31 cellular contexts compared by ENCODE assay signal in the genomic region with DNA sequence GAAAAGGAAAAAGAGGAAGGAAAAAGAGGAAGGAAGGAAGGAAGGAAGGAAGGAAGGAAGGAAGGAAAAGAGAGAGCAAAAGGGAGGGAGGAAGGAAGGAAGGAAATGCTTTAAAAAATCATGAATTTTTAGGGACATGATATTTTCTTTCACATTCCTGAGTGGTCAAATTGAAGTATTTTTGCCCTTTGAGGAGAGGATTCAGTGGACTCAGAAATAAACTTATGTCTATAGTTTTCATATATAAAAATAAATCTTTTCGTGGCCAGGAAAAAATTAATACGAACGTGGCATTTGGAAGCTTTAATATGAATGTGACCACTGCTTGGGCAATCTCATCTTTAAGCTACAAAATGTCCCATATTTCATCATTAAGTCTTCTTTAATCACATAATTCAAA.
DNase-seq lines count a peak whose midpoint lies in the region; TF ChIP-seq lines count a peak whose summit lies in the region.
"Had no signal": no experiment of that assay in that cellular context is flagged by ENCODE, and none has a peak within 500 bp of the region (broad histone marks: within the 10 kb centered on the region; RNA-seq: fewer than 3 reads in every experiment).

No MANE protein-coding gene starts in this region.

- H3K27ac ChIP-seq in A673 (ENCODE audit: low read depth, low read length, poor library complexity, severe bottlenecking) (peak overlapping the region; percentile 87), SK-N-MC (peak overlapping the region; percentile 99)
- H3K27ac ChIP-seq: 22Rv1; A549; BLaER1; BLaER1 treated with 17β-estradiol and CSF1 and Interleukin-3, amounts not matched to agents 10 nM and 100 nM; C4-2B had no signal

- no peaks in the 10 kb centered on the region for H3K36me3 Mint-ChIP-seq in activated CD4-positive, alpha-beta memory T cell treated with anti-CD3 and anti-CD28 coated beads, Interleukin-2, amount 10 ng/mL, durations not matched to agents 7 days and 5 days (ENCODE audit: low read depth)
- H3K36me3 Mint-ChIP-seq: CD14-positive monocyte; CD4-positive, alpha-beta memory T cell; CD4-positive, CD25-positive, alpha-beta regulatory T cell; CD8-positive, alpha-beta memory T cell; CD8-positive, alpha-beta T cell had no signal

- H3K27ac Mint-ChIP-seq in activated CD4-positive, alpha-beta memory T cell treated with anti-CD3 and anti-CD28 coated beads, Interleukin-2, amount 10 ng/mL, durations not matched to agents 7 days and 5 days: no peak overlapping the region
- H3K27ac Mint-ChIP-seq: B cell; CD14-positive monocyte; CD4-positive, alpha-beta memory T cell; CD4-positive, alpha-beta T cell; CD4-positive, CD25-positive, alpha-beta regulatory T cell; CD8-positive, alpha-beta memory T cell; CD8-positive, alpha-beta T cell had no signal

- H3K4me1 ChIP-seq in A673 (ENCODE audit: insufficient read depth, low read length, poor library complexity, severe bottlenecking): peaks cover 9% of the 10 kb centered on the region
- H3K4me1 ChIP-seq: A549; BE2C; BLaER1; BLaER1 treated with 17β-estradiol and CSF1 and Interleukin-3, amounts not matched to agents 10 nM and 100 nM; Caco-2 had no signal

- no peaks in the 10 kb centered on the region for H3K27me3 Mint-ChIP-seq in activated CD4-positive, alpha-beta memory T cell treated with anti-CD3 and anti-CD28 coated beads, Interleukin-2, amount 10 ng/mL, durations not matched to agents 7 days and 5 days
- H3K27me3 Mint-ChIP-seq: B cell; CD4-positive, alpha-beta T cell; CD8-positive, alpha-beta memory T cell had no signal

- intact Hi-C loops in A673 (cut with micrococcal nuclease; ENCODE audit: unreplicated experiment): loop anchor here (5.0 kb wide), 1 partner anchor 131 kb away; no protein-coding TSS in a partner anchor

- no peak overlapping the region for H3K4me3 ChIP-seq in A673 (ENCODE audit: low read depth, low read length, poor library complexity, severe bottlenecking)
- H3K4me3 ChIP-seq in SK-N-MC: peak overlapping the region; percentile 53
- H3K4me3 ChIP-seq: A549; BLaER1; BLaER1 treated with 17β-estradiol and CSF1 and Interleukin-3, amounts not matched to agents 10 nM and 100 nM had no signal

- no peaks in the 10 kb centered on the region for H3K9me3 Mint-ChIP-seq in activated CD4-positive, alpha-beta memory T cell treated with anti-CD3 and anti-CD28 coated beads, Interleukin-2, amount 10 ng/mL, durations not matched to agents 7 days and 5 days

- H3K9ac ChIP-seq in SK-N-MC (ENCODE audit: insufficient read length): peak overlapping the region; percentile 49
- H3K9ac ChIP-seq: BLaER1; BLaER1 treated with 17β-estradiol and CSF1 and Interleukin-3, amounts not matched to agents 10 nM and 100 nM had no signal

- no TSS peak for BruUV-seq in A673 (replicated peaks; lab: Mats Ljungman, UMichigan)

- H3K4me1 Mint-ChIP-seq in activated CD4-positive, alpha-beta memory T cell treated with anti-CD3 and anti-CD28 coated beads, Interleukin-2, amount 10 ng/mL, durations not matched to agents 7 days and 5 days: no peaks in the 10 kb centered on the region
- H3K4me1 Mint-ChIP-seq: B cell; CD14-positive monocyte; CD4-positive, alpha-beta memory T cell; CD4-positive, CD25-positive, alpha-beta regulatory T cell; CD8-positive, alpha-beta memory T cell had no signal

- peaks cover 25% of the 10 kb centered on the region for H3K9me3 ChIP-seq in A673 (ENCODE audit: low read depth, low read length, poor library complexity, severe bottlenecking)
- H3K9me3 ChIP-seq in SK-N-MC (ENCODE audit: low read depth, low read length): peaks cover 25% of the 10 kb centered on the region; the same call in 1 of the 2 replicates
- H3K9me3 ChIP-seq: A549, BE2C, Caco-2 had no signal

- no peak for TF ChIP-seq CTCF in A673 (conservative IDR thresholded peaks at IDR 0.05; ENCODE audit: low read depth, low read length)

- CTCF ChIA-PET in A673 (lab: Charles Lee): interaction anchor here (1.0 kb wide), 1 partner anchor 129 kb away, joined by 3 read pairs; no protein-coding TSS in a partner anchor
- CTCF ChIA-PET in activated CD4-positive, alpha-beta memory T cell treated with anti-CD3 and anti-CD28 coated beads, Interleukin-2, amount 10 ng/mL, durations not matched to agents 7 days and 5 days (lab: Charles Lee): no interaction called here

- H3K27me3 ChIP-seq in A673 (replicated peaks; ENCODE audit: insufficient read depth, low read depth, low read length, poor library complexity): no peaks in the 10 kb centered on the region
- H3K27me3 ChIP-seq: BE2C; BLaER1; BLaER1 treated with 17β-estradiol and CSF1 and Interleukin-3, amounts not matched to agents 10 nM and 100 nM had no signal

- H3K4me3 Mint-ChIP-seq in activated CD4-positive, alpha-beta memory T cell treated with anti-CD3 and anti-CD28 coated beads, Interleukin-2, amount 10 ng/mL, durations not matched to agents 7 days and 5 days: no peak overlapping the region
- H3K4me3 Mint-ChIP-seq: B cell; CD14-positive monocyte; CD4-positive, alpha-beta memory T cell; CD4-positive, alpha-beta T cell; CD4-positive, CD25-positive, alpha-beta regulatory T cell; CD8-positive, alpha-beta memory T cell; CD8-positive, alpha-beta T cell had no signal

- H3K36me3 ChIP-seq in A673 (ENCODE audit: insufficient read depth, low read length, poor library complexity, severe bottlenecking): no peaks in the 10 kb centered on the region
- peaks cover 29% of the 10 kb centered on the region for H3K36me3 ChIP-seq in SK-N-MC (ENCODE audit: insufficient read depth, low read length)
- H3K36me3 ChIP-seq: BE2C; BLaER1; BLaER1 treated with 17β-estradiol and CSF1 and Interleukin-3, amounts not matched to agents 10 nM and 100 nM had no signal

- DNase-seq in A673 (ENCODE audit: low spot score) (peak; percentile 67), SK-N-MC (ENCODE audit: low read depth, low spot score) (peak; percentile 86), NCI-H2227 (lab: John Stamatoyannopoulos, UW; ENCODE audit: unreplicated experiment) (no peak)
- DNase-seq in activated CD4-positive, alpha-beta memory T cell treated with anti-CD3 and anti-CD28 coated beads, Interleukin-2, amount 10 ng/mL, durations not matched to agents 7 days and 5 days: no peak
- DNase-seq: 8988T; ACHN; AML-193; BE2C; C1 segment of cervical spinal cord; Caco-2; Calu3; CD4-positive, alpha-beta memory T cell; CD4-positive, alpha-beta T cell; CD4-positive, CD25-positive, alpha-beta regulatory T cell; CD8-positive, alpha-beta memory T cell; CD8-positive, alpha-beta T cell; COR-L47; DMS 273 treated with DMSO at 0.1 percent for 48 hours; DMS153; DMS53; DMS79; DMS79 treated with DMSO at 0.1 percent for 48 hours; DND-41; EL had no signal

- POLR2A ChIA-PET in A673 (lab: Charles Lee; ENCODE audit: low non-redundant PET): no interaction called here
- POLR2A ChIA-PET in activated CD4-positive, alpha-beta memory T cell treated with anti-CD3 and anti-CD28 coated beads, Interleukin-2, amount 10 ng/mL, durations not matched to agents 7 days and 5 days (lab: Charles Lee): no interaction called here

Comparison
In these comparisons a context has a peak if more than half of its experiments do, and no peak if none do; other contexts are left out.
1. DNase-seq: peak in A673 (single experiment) and SK-N-MC (single experiment); none in activated CD4-positive, alpha-beta memory T cell treated with anti-CD3 and anti-CD28 coated beads, Interleukin-2, amount 10 ng/mL, durations not matched to agents 7 days and 5 days (single experiment) and NCI-H2227 (single experiment).